ENCODE assay signal across 9 cellular contexts in the genomic region with DNA sequence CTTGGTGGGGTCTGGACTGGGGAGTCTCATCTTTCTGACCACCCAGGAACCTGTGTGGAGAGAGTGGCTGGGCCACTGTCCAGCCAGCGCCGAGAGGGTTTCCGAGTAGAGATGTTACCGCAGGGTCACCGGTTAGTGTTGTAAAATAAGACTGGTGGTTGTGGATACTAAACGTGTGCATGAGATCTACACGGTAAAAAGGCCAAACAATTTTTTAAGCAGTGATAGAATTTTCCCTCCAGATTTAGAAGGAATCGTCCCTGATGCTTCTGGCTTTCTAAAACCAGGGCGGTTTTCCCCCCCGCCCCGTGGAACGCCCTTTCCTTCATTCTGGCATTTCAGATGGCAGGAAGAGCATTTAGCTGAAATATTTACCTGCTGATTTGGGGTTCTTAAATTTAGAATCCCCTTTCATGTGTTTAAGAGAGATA.
DNase-seq lines count a peak whose midpoint lies in the region; ATAC-seq and TF ChIP-seq lines count a peak whose summit lies in the region.
"Had no signal": no experiment of that assay in that cellular context is flagged by ENCODE, and none has a peak within 500 bp of the region (broad histone marks: within the 10 kb centered on the region; RNA-seq: fewer than 3 reads in every experiment).

No MANE protein-coding gene starts in this region.

- no peak overlapping the region for H3K27ac Mint-ChIP-seq in activated T-helper 17 cell treated with anti-CD3 and anti-CD28 coated beads, Interleukin-2, amount 50 U/mL, for 72 hours

- TF ChIP-seq CTCF in SK-N-SH (IDR thresholded peaks at IDR 0.05) (no peak), dorsolateral prefrontal cortex (IDR thresholded peaks at IDR 0.05 in 54 of 56, conservative IDR thresholded peaks at IDR 0.05 in 2 of 56; ENCODE audit: low read depth in 1 of 56, partially characterized antibody in 56 of 56) (no peak), mucosa of descending colon (IDR thresholded peaks at IDR 0.05) (no peak), uterus (IDR thresholded peaks at IDR 0.05) (no peak)

- CTCF ChIA-PET in SK-N-SH (lab: Yijun Ruan, JAX): interaction anchor here (0.5 to 10.7 kb wide), 13 partner anchors 8 to 83 kb away, joined by 3 to 73 read pairs (median 5); no protein-coding TSS in a partner anchor

- H3K36me3 ChIP-seq in SK-N-SH (replicated peaks in 1 of 2; ENCODE audit: control insufficient read depth in 1 of 2, insufficient read depth in 2 of 2, low read length in 1 of 2) (peaks cover 65 to 77% of the 10 kb centered on the region in 2 experiments), mucosa of descending colon (ENCODE audit: low read depth) (no peaks in the 10 kb centered on the region), uterus (no peaks in the 10 kb centered on the region)

- H3K9me2 ChIP-seq in SK-N-SH: no peaks in the 10 kb centered on the region

- H3K27ac ChIP-seq in SK-N-SH (ENCODE audit: low read depth in 2 of 2, low read length in 1 of 2) (peak overlapping the region; percentile 96 to 100), dorsolateral prefrontal cortex (peak overlapping the region; percentile 92 to 100 (median 99)), uterus (peak overlapping the region; percentile 99 to 100)

- ATAC-seq in SK-N-SH treated with all-trans-retinoic acid at 6 μM for 48 hours (no peak), mucosa of descending colon (no peak), GM21515 (IDR thresholded peaks at IDR 0.05; ENCODE audit: unreplicated experiment) (no peak)
- ATAC-seq in activated T-helper 17 cell treated with anti-CD3 and anti-CD28 coated beads, Interleukin-2, amount 50 U/mL, for 72 hours (replicated peaks): no peak

- no peak overlapping the region for H3K4me3 Mint-ChIP-seq in activated T-helper 17 cell treated with anti-CD3 and anti-CD28 coated beads, Interleukin-2, amount 50 U/mL, for 72 hours

- no peaks in the 10 kb centered on the region for H3K9me3 Mint-ChIP-seq in activated T-helper 17 cell treated with anti-CD3 and anti-CD28 coated beads, Interleukin-2, amount 50 U/mL, for 72 hours

- H3K9me3 ChIP-seq in SK-N-SH: no peaks in the 10 kb centered on the region
- no peaks in the 10 kb centered on the region for H3K9me3 ChIP-seq in mucosa of descending colon
- H3K9me3 ChIP-seq in uterus: no peaks in the 10 kb centered on the region

- H3K4me1 ChIP-seq in SK-N-SH (ENCODE audit: control insufficient read depth in 1 of 2, insufficient read depth in 2 of 2, low read depth in 1 of 2, low read length in 1 of 2): peaks cover 9 to 47% of the 10 kb centered on the region in 2 experiments; a peak in 3 of 4 replicates
- peaks cover 29% of the 10 kb centered on the region for H3K4me1 ChIP-seq in mucosa of descending colon (ENCODE audit: low read depth)
- peaks cover 0 to 11% of the 10 kb centered on the region in 2 donors for H3K4me1 ChIP-seq in uterus

- 2% methylated on average over 12 of the region's 12 CpGs for WGBS in SK-N-SH (ENCODE audit: low lambda C conversion rate)

- H3K4me2 ChIP-seq in SK-N-SH: peak overlapping the region; percentile 99

- peaks cover 93% of the 10 kb centered on the region for H4K20me1 ChIP-seq in SK-N-SH (ENCODE audit: insufficient read depth)

- H3K4me3 ChIP-seq in SK-N-SH (ENCODE audit: low read depth in 2 of 2, low read length in 1 of 2) (peak overlapping the region; percentile 90 to 92), dorsolateral prefrontal cortex (peak overlapping the region; percentile 27 to 98 (median 93)), mucosa of descending colon (no peak overlapping the region), uterus (peak overlapping the region; percentile 88 to 94)

- DNase-seq in SK-N-SH (no peak), dorsolateral prefrontal cortex (peak in 6 of 10 donors; percentile 3 to 35 (median 27)), mucosa of descending colon (peak in 2 of 3 donors; percentile 25 to 33), uterus (peak; percentile 54 to 60), NCI-H446 treated with DMSO at 0.1 percent for 48 hours (lab: John Stamatoyannopoulos, UW) (no peak)
- DNase-seq: trophoblast cell had no signal

- H3K79me2 ChIP-seq in SK-N-SH (ENCODE audit: insufficient read depth): peaks cover 100% of the 10 kb centered on the region

- no peaks in the 10 kb centered on the region for H3K27me3 ChIP-seq in SK-N-SH (ENCODE audit: insufficient read depth)
- H3K27me3 ChIP-seq in dorsolateral prefrontal cortex: no peaks in the 10 kb centered on the region
- no peaks in the 10 kb centered on the region for H3K27me3 ChIP-seq in uterus

- intact Hi-C loops in dorsolateral prefrontal cortex (cut with DNase I) (loop anchor here in 1 of 2 donors (10.0 kb wide), 1 partner anchor 63 kb away; no protein-coding TSS in a partner anchor), mucosa of descending colon (cut with DNase I, micrococcal nuclease) (loop anchor here in 1 of 2 donors (10.0 kb wide), 1 partner anchor 63 kb away; no protein-coding TSS in a partner anchor), uterus (cut with DNase I; ENCODE audit: low total_unique reads) (loop anchor here (10.0 kb wide), 1 partner anchor 63 kb away; no protein-coding TSS in a partner anchor)

- POLR2A ChIA-PET in SK-N-SH (lab: Yijun Ruan, JAX): interaction anchor here (0.6 to 7.6 kb wide), 12 partner anchors 8 to 83 kb away, joined by 3 to 83 read pairs (median 6); no protein-coding TSS in a partner anchor

- TF ChIP-seq EP300 in SK-N-SH (IDR thresholded peaks at IDR 0.05; ENCODE audit: borderline replicate concordance in 1 of 2, low read depth in 1 of 2, low read length in 1 of 2): no peak

- no peaks in the 10 kb centered on the region for H3K27me3 Mint-ChIP-seq in activated T-helper 17 cell treated with anti-CD3 and anti-CD28 coated beads, Interleukin-2, amount 50 U/mL, for 72 hours

- peaks cover 50% of the 10 kb centered on the region for H3F3A ChIP-seq in SK-N-SH (replicated peaks; ENCODE audit: insufficient read depth)

- no peak for TF ChIP-seq POLR2A in uterus (IDR thresholded peaks at IDR 0.05)

- no peak for TF ChIP-seq RAD21 in SK-N-SH (IDR thresholded peaks at IDR 0.05; ENCODE audit: low read length)

- H3K9ac ChIP-seq in SK-N-SH: peak overlapping the region; percentile 100

- peaks cover 19% of the 10 kb centered on the region for H3K4me1 Mint-ChIP-seq in activated T-helper 17 cell treated with anti-CD3 and anti-CD28 coated beads, Interleukin-2, amount 50 U/mL, for 72 hours

- no peak overlapping the region for H2AFZ ChIP-seq in SK-N-SH (ENCODE audit: low read depth)

- peaks cover 11% of the 10 kb centered on the region for H3K36me3 Mint-ChIP-seq in activated T-helper 17 cell treated with anti-CD3 and anti-CD28 coated beads, Interleukin-2, amount 50 U/mL, for 72 hours (ENCODE audit: low read depth)

TF ChIP-seq in SK-N-SH, 30 proteins besides CTCF, POLR2A, EP300 and RAD21 (continues in another document):
- TF ChIP-seq MXI1 (IDR thresholded peaks at IDR 0.05; ENCODE audit: low read depth, low read length) (no peak), RXRA (IDR thresholded peaks at IDR 0.05; ENCODE audit: borderline replicate concordance, low read depth) (no peak), CHD2 (IDR thresholded peaks at IDR 0.05; ENCODE audit: low read length, partially characterized antibody) (no peak), FOSL2 (IDR thresholded peaks at IDR 0.05; ENCODE audit: borderline replicate concordance, low read depth) (no peak), NFIC (IDR thresholded peaks at IDR 0.05; ENCODE audit: borderline replicate concordance) (no peak)
- TF ChIP-seq, protein P1, sequence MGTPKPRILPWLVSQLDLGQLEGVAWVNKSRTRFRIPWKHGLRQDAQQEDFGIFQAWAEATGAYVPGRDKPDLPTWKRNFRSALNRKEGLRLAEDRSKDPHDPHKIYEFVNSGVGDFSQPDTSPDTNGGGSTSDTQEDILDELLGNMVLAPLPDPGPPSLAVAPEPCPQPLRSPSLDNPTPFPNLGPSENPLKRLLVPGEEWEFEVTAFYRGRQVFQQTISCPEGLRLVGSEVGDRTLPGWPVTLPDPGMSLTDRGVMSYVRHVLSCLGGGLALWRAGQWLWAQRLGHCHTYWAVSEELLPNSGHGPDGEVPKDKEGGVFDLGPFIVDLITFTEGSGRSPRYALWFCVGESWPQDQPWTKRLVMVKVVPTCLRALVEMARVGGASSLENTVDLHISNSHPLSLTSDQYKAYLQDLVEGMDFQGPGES (IDR thresholded peaks at IDR 0.05; ENCODE audit: low read depth, low read length): no peak

TF ChIP-seq in SK-N-SH treated with all-trans-retinoic acid at 6 μM for 48 hours, 23 proteins besides CTCF, POLR2A, EP300 and RAD21 (continues in another document):
- TF ChIP-seq, protein P2, sequence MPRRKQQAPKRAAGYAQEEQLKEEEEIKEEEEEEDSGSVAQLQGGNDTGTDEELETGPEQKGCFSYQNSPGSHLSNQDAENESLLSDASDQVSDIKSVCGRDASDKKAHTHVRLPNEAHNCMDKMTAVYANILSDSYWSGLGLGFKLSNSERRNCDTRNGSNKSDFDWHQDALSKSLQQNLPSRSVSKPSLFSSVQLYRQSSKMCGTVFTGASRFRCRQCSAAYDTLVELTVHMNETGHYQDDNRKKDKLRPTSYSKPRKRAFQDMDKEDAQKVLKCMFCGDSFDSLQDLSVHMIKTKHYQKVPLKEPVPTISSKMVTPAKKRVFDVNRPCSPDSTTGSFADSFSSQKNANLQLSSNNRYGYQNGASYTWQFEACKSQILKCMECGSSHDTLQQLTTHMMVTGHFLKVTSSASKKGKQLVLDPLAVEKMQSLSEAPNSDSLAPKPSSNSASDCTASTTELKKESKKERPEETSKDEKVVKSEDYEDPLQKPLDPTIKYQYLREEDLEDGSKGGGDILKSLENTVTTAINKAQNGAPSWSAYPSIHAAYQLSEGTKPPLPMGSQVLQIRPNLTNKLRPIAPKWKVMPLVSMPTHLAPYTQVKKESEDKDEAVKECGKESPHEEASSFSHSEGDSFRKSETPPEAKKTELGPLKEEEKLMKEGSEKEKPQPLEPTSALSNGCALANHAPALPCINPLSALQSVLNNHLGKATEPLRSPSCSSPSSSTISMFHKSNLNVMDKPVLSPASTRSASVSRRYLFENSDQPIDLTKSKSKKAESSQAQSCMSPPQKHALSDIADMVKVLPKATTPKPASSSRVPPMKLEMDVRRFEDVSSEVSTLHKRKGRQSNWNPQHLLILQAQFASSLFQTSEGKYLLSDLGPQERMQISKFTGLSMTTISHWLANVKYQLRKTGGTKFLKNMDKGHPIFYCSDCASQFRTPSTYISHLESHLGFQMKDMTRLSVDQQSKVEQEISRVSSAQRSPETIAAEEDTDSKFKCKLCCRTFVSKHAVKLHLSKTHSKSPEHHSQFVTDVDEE (CRISPR knock-in tag; IDR thresholded peaks at IDR 0.05): no peak
- TF ChIP-seq ZFP3 (CRISPR knock-in tag; IDR thresholded peaks at IDR 0.05) (no peak), ESRRG (CRISPR knock-in tag; IDR thresholded peaks at IDR 0.05) (no peak), TCF4 (CRISPR knock-in tag; IDR thresholded peaks at IDR 0.05; ENCODE audit: borderline replicate concordance) (no peak), TOX (CRISPR knock-in tag; IDR thresholded peaks at IDR 0.05; ENCODE audit: borderline replicate concordance) (no peak)

Comparison
In these comparisons a context has a peak if more than half of its experiments do, and no peak if none do; other contexts are left out.
1. DNase-seq: peak in dorsolateral prefrontal cortex (6 of 10), mucosa of descending colon (2 of 3) and uterus (2 of 2); none in SK-N-SH (single experiment) and NCI-H446 treated with DMSO at 0.1 percent for 48 hours (single experiment).
2. Peak in every context shown above with its lines, with median percentiles within 50 percentile points of each other: H3K27ac ChIP-seq.